Comparison of ENCODE assay signal across 1 cellular context in genomic region chr12:4353785-4354208, GRCh38.
TF ChIP-seq lines count a peak whose summit lies in the region.

No MANE protein-coding gene starts in this region.

TF ChIP-seq in GM23338, 12 proteins besides CTCF, POLR2A, EP300 and RAD21 (continued from another document):
- no peak for TF ChIP-seq REST (IDR thresholded peaks at IDR 0.05; ENCODE audit: unreplicated experiment)
- TF ChIP-seq POLR2AphosphoS5 (IDR thresholded peaks at IDR 0.05; ENCODE audit: low read depth): no peak
- no peak for TF ChIP-seq CREB1 (CRISPR knock-in tag; IDR thresholded peaks at IDR 0.05; ENCODE audit: low read depth)
